In the genomic region with DNA sequence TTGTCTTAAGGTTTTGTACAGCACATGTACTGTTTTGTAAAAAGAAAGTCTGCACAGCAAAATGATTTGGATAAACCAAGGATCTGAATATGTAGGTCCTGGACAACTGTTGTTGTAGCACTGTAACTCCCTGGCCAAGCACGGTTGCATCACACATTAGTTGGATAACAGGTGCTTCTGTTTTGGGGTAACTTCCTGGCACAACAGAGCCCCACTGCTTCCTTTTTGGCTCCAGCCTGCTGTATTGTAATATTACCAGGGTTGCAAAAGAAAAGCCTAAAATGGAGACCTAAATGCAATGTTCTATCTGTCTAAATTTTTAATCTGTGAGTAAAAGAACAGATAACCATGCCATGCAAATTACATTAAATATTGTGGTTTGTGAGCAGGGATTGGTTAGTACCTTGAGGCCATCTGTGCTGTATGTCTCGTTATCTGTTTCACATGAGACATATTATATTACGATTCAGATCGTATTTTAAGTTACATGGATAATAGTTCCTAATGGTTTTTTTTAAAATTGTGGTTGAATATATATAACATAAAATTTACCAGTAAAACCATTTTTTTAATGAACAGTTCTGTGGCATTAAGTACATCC, we compare ENCODE assay signal across 23 cellular contexts. TPM values are rescaled to one million over a fixed set of nuclear protein-coding genes. Genes with fewer than 3 reads are reported as not detected.
DNase-seq lines count a peak whose midpoint lies in the region; ATAC-seq, FAIRE-seq and TF ChIP-seq lines count a peak whose summit lies in the region.
"Had no signal": no experiment of that assay in that cellular context is flagged by ENCODE, and none has a peak within 500 bp of the region (broad histone marks: within the 10 kb centered on the region; RNA-seq: fewer than 3 reads in every experiment).

No MANE protein-coding gene starts in this region.

- H3K4me1 Mint-ChIP-seq in mesothelial cell of epicardium = peaks cover 14% of the 10 kb centered on the region

- peaks cover 3% of the 10 kb centered on the region for H3K36me3 Mint-ChIP-seq in mesothelial cell of epicardium
- H3K36me3 Mint-ChIP-seq: CD8-positive, alpha-beta T cell had no signal

- POLR2A ChIA-PET in GM12878 (lab: Charles Lee) = no interaction called here

- intact Hi-C loops in GM12878 (cut with micrococcal nuclease; ENCODE audit: unreplicated experiment) (no loop called here), stomach (cut with DNase I; ENCODE audit: low total_unique reads) (no loop called here)

- no peaks in the 10 kb centered on the region for H4K20me1 ChIP-seq in GM12878 (ENCODE audit: control insufficient read depth, insufficient read depth)

- CTCF ChIA-PET in GM12878 (lab: Yijun Ruan, JAX) = no interaction called here

- in situ Hi-C loops in GM12878 (cut with MboI) = no loop called here

- H3K4me3 ChIP-seq in BE2C (ENCODE audit: low read depth, low read length) = no peak overlapping the region
- H3K4me3 ChIP-seq in NB4 (ENCODE audit: low read depth, low read length) = no peak overlapping the region
- no peak overlapping the region for H3K4me3 ChIP-seq in GM12878
- H3K4me3 ChIP-seq in stomach = no peak overlapping the region

- no peaks in the 10 kb centered on the region for H3K27me3 Mint-ChIP-seq in mesothelial cell of epicardium (ENCODE audit: low read depth)

- H3K4me1 ChIP-seq in BE2C = peaks cover 12% of the 10 kb centered on the region
- H3K4me1 ChIP-seq in GM12878 (ENCODE audit: control insufficient read depth, insufficient read depth, low read length) = no peaks in the 10 kb centered on the region
- no peaks in the 10 kb centered on the region for H3K4me1 ChIP-seq in stomach

- H2AFZ ChIP-seq in GM12878 (ENCODE audit: control insufficient read depth, low read depth, low read length) = no peak overlapping the region

- TF ChIP-seq RAD21 in GM12878 (IDR thresholded peaks at IDR 0.05; ENCODE audit: insufficient read depth, low read depth, low read length) = no peak

- no peak overlapping the region for H3K4me2 ChIP-seq in GM12878 (ENCODE audit: control insufficient read depth, insufficient read depth)
- H3K4me2 ChIP-seq: KMS-11 had no signal

- no peak overlapping the region for H3K9ac ChIP-seq in GM12878 (ENCODE audit: control insufficient read depth, insufficient read depth, low read length)
- H3K9ac ChIP-seq: KMS-11 had no signal

- peak; percentile 7 for FAIRE-seq in GM12878 (lab: Jason Lieb, UNC)
- FAIRE-seq: G401.6, GM12891, GM18507, H1, RCC 7860 had no signal

- no peaks in the 10 kb centered on the region for H3K79me2 ChIP-seq in GM12878 (ENCODE audit: control insufficient read depth, insufficient read depth, low read length)

- SMC1A ChIA-PET in GM12878 (lab: Charles Lee; ENCODE audit: uncharacterized antibody, unreplicated experiment) = no interaction called here

- DNase-seq in BE2C (peak; percentile 10), GF-D8 (lab: John Stamatoyannopoulos, UW) (peak; percentile 38), NB4 (ENCODE audit: low read depth) (peak; percentile 31), GM12878 (ENCODE audit: low read depth, low spot score) (no peak), stomach (no peak), mesothelial cell of epicardium (ENCODE audit: low spot score in 2 of 2, unreplicated experiment in 2 of 2) (no peak)
- DNase-seq in stimulated activated naive CD8-positive, alpha-beta T cell treated with anti-CD3 and anti-CD28 coated beads, Interleukin-15, Interleukin-2, amounts not matched to agents 100 U/mL and 50 U/mL, for 24 hours = no peak
- DNase-seq: CD8-positive, alpha-beta T cell; DMS79 treated with DMSO at 0.1 percent for 48 hours; HFFc6; NCI-H1436; NCI-H2029 treated with DMSO at 0.1 percent for 48 hours; NCI-H510A; NCI-H82; Right ventricle myocardium superior had no signal

- no TSS peak for BruUV-seq in GM12878 (replicated peaks; lab: Mats Ljungman, UMichigan)

- no peaks in the 10 kb centered on the region for H3K9me3 Mint-ChIP-seq in mesothelial cell of epicardium
- H3K9me3 Mint-ChIP-seq: CD8-positive, alpha-beta T cell; HFFc6; T-helper 2 cell treated with Interferon-gamma antibody and Interleukin-4, amounts not matched to agents 5 μg/mL and 100 μg/mL, for 36 hours had no signal

- WGBS in GM12878 (ENCODE audit: insufficient coverage, insufficient replicate concordance, low lambda C conversion rate, missing lambda C conversion rate) = 44% methylated on average over 4 of the region's 4 CpGs
- WGBS in stomach, 5 donors = 86 to 92% (median 88%) methylated on average over 4 of the region's 4 CpGs

- H3K36me3 ChIP-seq in BE2C = no peaks in the 10 kb centered on the region
- H3K36me3 ChIP-seq in GM12878 (ENCODE audit: control insufficient read depth in 2 of 2, insufficient read depth in 2 of 2, low read length in 1 of 2) = no peaks in the 10 kb centered on the region
- no peaks in the 10 kb centered on the region for H3K36me3 ChIP-seq in stomach

- H3K9me3 ChIP-seq in BE2C = no peaks in the 10 kb centered on the region
- H3K9me3 ChIP-seq in GM12878 (replicated peaks; ENCODE audit: control insufficient read depth, insufficient read depth, low read length) = no peaks in the 10 kb centered on the region
- H3K9me3 ChIP-seq in stomach = no peaks in the 10 kb centered on the region

- RAD21 ChIA-PET in GM12878 (lab: Charles Lee; ENCODE audit: unreplicated experiment) = no interaction called here

- TF ChIP-seq POLR2A in NB4 (IDR thresholded peaks at IDR 0.05; ENCODE audit: extremely low read depth, insufficient read length) = no peak
- no peak for TF ChIP-seq POLR2A in GM12878 (IDR thresholded peaks at IDR 0.05; ENCODE audit: low read depth, low read length)
- TF ChIP-seq POLR2A in stomach (IDR thresholded peaks at IDR 0.05) = no peak

- H3K27ac ChIP-seq in GM12878 (ENCODE audit: control insufficient read depth, insufficient read depth) (no peak overlapping the region), stomach (no peak overlapping the region)
- H3K27ac ChIP-seq: KMS-11 had no signal

- no peaks in the 10 kb centered on the region for H3K27me3 ChIP-seq in BE2C
- H3K27me3 ChIP-seq in GM12878 (replicated peaks in 1 of 2; ENCODE audit: control insufficient read depth in 2 of 2, insufficient read depth in 2 of 2, low read length in 1 of 2) = no peaks in the 10 kb centered on the region
- H3K27me3 ChIP-seq in stomach = no peaks in the 10 kb centered on the region

- TF ChIP-seq EP300 in GM12878 (IDR thresholded peaks at IDR 0.05; ENCODE audit: borderline replicate concordance in 1 of 2, control insufficient read depth in 1 of 2, low read depth in 2 of 2, low read length in 2 of 2) (no peak), stomach (IDR thresholded peaks at IDR 0.05) (no peak)

- H3K27ac Mint-ChIP-seq in mesothelial cell of epicardium = no peak overlapping the region
- H3K27ac Mint-ChIP-seq: CD8-positive, alpha-beta T cell; HFFc6; T-helper 2 cell treated with Interferon-gamma antibody and Interleukin-4, amounts not matched to agents 5 μg/mL and 100 μg/mL, for 36 hours had no signal

- TF ChIP-seq CTCF in BE2C (IDR thresholded peaks at IDR 0.05; ENCODE audit: low read depth, low read length) (no peak), NB4 (IDR thresholded peaks at IDR 0.05; ENCODE audit: low read depth, low read length) (no peak), GM12878 (IDR thresholded peaks at IDR 0.05 in 2 of 3, conservative IDR thresholded peaks at IDR 0.05 in 1 of 3; ENCODE audit: control insufficient read depth in 2 of 3, extremely low read depth in 1 of 3, insufficient read depth in 1 of 3, low read depth in 3 of 3, low read length in 3 of 3) (no peak), stomach (IDR thresholded peaks at IDR 0.05) (no peak), mesothelial cell of epicardium (IDR thresholded peaks at IDR 0.05; ENCODE audit: unreplicated experiment) (no peak)

- ATAC-seq in GM12878 (no peak), GM21619 (IDR thresholded peaks at IDR 0.05; ENCODE audit: unreplicated experiment) (no peak)
- ATAC-seq in stimulated activated naive CD8-positive, alpha-beta T cell treated with anti-CD3 and anti-CD28 coated beads, Interleukin-15, Interleukin-2, amounts not matched to agents 100 U/mL and 50 U/mL, for 24 hours = no peak
- ATAC-seq: CD8-positive, alpha-beta T cell had no signal

- no peak overlapping the region for H3K4me3 Mint-ChIP-seq in mesothelial cell of epicardium
- H3K4me3 Mint-ChIP-seq: CD8-positive, alpha-beta T cell; HFFc6; T-helper 2 cell treated with Interferon-gamma antibody and Interleukin-4, amounts not matched to agents 5 μg/mL and 100 μg/mL, for 36 hours had no signal

TF ChIP-seq in GM12878, 131 proteins besides CTCF, POLR2A, EP300 and RAD21 (continues in another document):
- TF ChIP-seq, protein P1, sequence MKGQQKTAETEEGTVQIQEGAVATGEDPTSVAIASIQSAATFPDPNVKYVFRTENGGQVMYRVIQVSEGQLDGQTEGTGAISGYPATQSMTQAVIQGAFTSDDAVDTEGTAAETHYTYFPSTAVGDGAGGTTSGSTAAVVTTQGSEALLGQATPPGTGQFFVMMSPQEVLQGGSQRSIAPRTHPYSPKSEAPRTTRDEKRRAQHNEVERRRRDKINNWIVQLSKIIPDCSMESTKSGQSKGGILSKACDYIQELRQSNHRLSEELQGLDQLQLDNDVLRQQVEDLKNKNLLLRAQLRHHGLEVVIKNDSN (IDR thresholded peaks at IDR 0.05; ENCODE audit: borderline replicate concordance, extremely low read length, insufficient read depth, low read depth, low read length) = no peak
- TF ChIP-seq HDAC6 (IDR thresholded peaks at IDR 0.05; ENCODE audit: unreplicated experiment) (no peak), TARDBP (IDR thresholded peaks at IDR 0.05; ENCODE audit: borderline replicate concordance) (no peak), YY1 (IDR thresholded peaks at IDR 0.05; ENCODE audit: low read depth, low read length) (no peak)

RNA-seq across cellular contexts. Expression of gene WAC, which starts 27.5 kb away (rescaled TPM):
- polyA plus RNA-seq in BE2C (2012; ENCODE audit: insufficient read depth, insufficient read length, low read depth) = 80.8 TPM
- total RNA-seq in GM12878 (2013; cell fraction: nucleolus; rRNA removed) = 271 and 278 TPM in 2 replicates
- 74.5 and 87.0 TPM in 2 replicates for total RNA-seq in GM12878 (2014; rRNA removed)
- 79.7 and 86.4 TPM in 2 replicates for total RNA-seq in GM12878 (2014; rRNA removed; fragmentation: Illumina TruSeq; extraction: Trizol)
- total RNA-seq in GM12878 (2021) = 80.1 and 87.9 TPM in 2 replicates
- polyA plus RNA-seq in GM12878 (2011; ENCODE audit: low read depth) = 40.4 TPM
- polyA plus RNA-seq in GM12878 (2011; rRNA removed) = 123 and 131 TPM in 2 replicates
- polyA plus RNA-seq in GM12878 (2011; cell fraction: cytosol; rRNA removed) = 62.1 and 67.2 TPM in 2 replicates
- polyA plus RNA-seq in GM12878 (2011; cell fraction: nucleus; rRNA removed) = 74.7 and 77.8 TPM in 2 replicates
- 48.7 and 67.5 TPM in 2 replicates for polyA plus RNA-seq in GM12878 (2012)
- polyA plus RNA-seq in GM12878 (2014; fragmentation: Illumina TruSeq; extraction: Trizol) = 117 and 132 TPM in 2 replicates
- polyA plus RNA-seq in GM12878 (2014; fragmentation: Nextera tagmentation; extraction: Ambion mirVana) = 10 to 100 TPM; 26.5 to 30.4 TPM
- 61.2 and 64.2 TPM in 2 replicates for polyA plus RNA-seq in GM12878 (2014; rRNA removed)
- 10 to 100 TPM; 50.9 to 52.1 TPM for polyA plus RNA-seq in GM12878 (2016; fragmentation: Nextera tagmentation; extraction: Ambion mirVana)
- polyA minus RNA-seq in GM12878 (2011; rRNA and poly(A)+ RNA removed) = 103 and 117 TPM in 2 replicates
- polyA minus RNA-seq in GM12878 (2011; cell fraction: cytosol; rRNA and poly(A)+ RNA removed) = 35.9 and 42.6 TPM in 2 replicates
- polyA minus RNA-seq in GM12878 (2011; cell fraction: nucleus; rRNA and poly(A)+ RNA removed) = 58.9 and 116 TPM in 2 replicates
- total RNA-seq in stomach = 100 to 1,000 TPM in 4 of 5 donors, 10 to 100 TPM in 1; 79.0 to 182 (median 137) TPM
- polyA plus RNA-seq in stomach = 10 to 100 TPM; 22.8 to 52.4 (median 31.4) TPM
- total RNA-seq in mesothelial cell of epicardium = 133 to 141 TPM (median 139 TPM) in 3 replicates

Comparison
In these comparisons a context has a peak if more than half of its experiments do, and no peak if none do; other contexts are left out.
1. DNase-seq: peak in BE2C (single experiment), GF-D8 (single experiment) and NB4 (single experiment); none in GM12878 (single experiment), stomach (single experiment), mesothelial cell of epicardium (0 of 2) and stimulated activated naive CD8-positive, alpha-beta T cell treated with anti-CD3 and anti-CD28 coated beads, Interleukin-15, Interleukin-2, amounts not matched to agents 100 U/mL and 50 U/mL, for 24 hours (single experiment).